ENCODE assay signal across 10 cellular contexts in genomic region chr6:98944598-98945011, GRCh38. TPM values are rescaled to one million over a fixed set of nuclear protein-coding genes. Genes with fewer than 3 reads are reported as not detected.
DNase-seq lines count a peak whose midpoint lies in the region; ATAC-seq and TF ChIP-seq lines count a peak whose summit lies in the region.
"Had no signal": no experiment of that assay in that cellular context is flagged by ENCODE, and none has a peak within 500 bp of the region (broad histone marks: within the 10 kb centered on the region; RNA-seq: fewer than 3 reads in every experiment).

No MANE protein-coding gene starts in this region.

- H3K27ac ChIP-seq in upper lobe of right lung (no peak overlapping the region), esophagus muscularis mucosa (replicated peaks in 1 of 4) (no peak overlapping the region)
- H3K27ac ChIP-seq: epithelial cell of prostate had no signal

- TF ChIP-seq EP300 in esophagus muscularis mucosa (IDR thresholded peaks at IDR 0.05) = no peak

- H3K27me3 ChIP-seq in upper lobe of right lung (no peaks in the 10 kb centered on the region), esophagus muscularis mucosa (no peaks in the 10 kb centered on the region)

- no peak for TF ChIP-seq POLR2A in esophagus muscularis mucosa (IDR thresholded peaks at IDR 0.05; ENCODE audit: low read depth)

- H3K36me3 ChIP-seq in upper lobe of right lung (no peaks in the 10 kb centered on the region), esophagus muscularis mucosa (no peaks in the 10 kb centered on the region)

- H3K9me3 ChIP-seq in upper lobe of right lung = no peaks in the 10 kb centered on the region
- peaks cover 0 to 11% (median 3%) of the 10 kb centered on the region in 4 donors for H3K9me3 ChIP-seq in esophagus muscularis mucosa

- DNase-seq in GM03348 (ENCODE audit: low spot score) = peak; percentile 16
- DNase-seq in NCI-H526 treated with DMSO at 0.1 percent for 48 hours (lab: John Stamatoyannopoulos, UW) = peak; percentile 6
- peak; percentile 37 for DNase-seq in dedifferentiated amniotic fluid mesenchymal stem cell (ENCODE audit: extremely low spot score)
- peak; percentile 31 for DNase-seq in skeletal muscle cell (ENCODE audit: low read depth)
- DNase-seq in upper lobe of right lung = no peak
- no peak for DNase-seq in esophagus muscularis mucosa (ENCODE audit: extremely low spot score)
- DNase-seq: left colon had no signal

- H3K4me3 ChIP-seq in skeletal muscle cell (ENCODE audit: low read depth, low read length) (no peak overlapping the region), upper lobe of right lung (no peak overlapping the region), esophagus muscularis mucosa (no peak overlapping the region)

- 53% methylated on average over 2 of the region's 2 CpGs for WGBS in esophagus muscularis mucosa

- no peak for TF ChIP-seq CTCF in upper lobe of right lung (IDR thresholded peaks at IDR 0.05)
- no peak for TF ChIP-seq CTCF in esophagus muscularis mucosa (IDR thresholded peaks at IDR 0.05)

- intact Hi-C loops in upper lobe of right lung (cut with DNase I) = no loop called here
- intact Hi-C loops in esophagus muscularis mucosa (cut with DNase I) = no loop called here

- H3K4me1 ChIP-seq in upper lobe of right lung = peaks cover 27% of the 10 kb centered on the region
- H3K4me1 ChIP-seq in esophagus muscularis mucosa = peaks cover 7 to 33% (median 32%) of the 10 kb centered on the region in 4 donors

- no peak for ATAC-seq in upper lobe of right lung
- ATAC-seq in GM21825 (IDR thresholded peaks at IDR 0.05; ENCODE audit: unreplicated experiment) = no peak
- no peak for ATAC-seq in GM19023 (IDR thresholded peaks at IDR 0.05; ENCODE audit: unreplicated experiment)
- ATAC-seq: left colon had no signal

RNA-seq across cellular contexts. Expression of gene FBXL4, which starts 3.1 kb away (rescaled TPM):
- total RNA-seq in upper lobe of right lung (18.5 TPM), esophagus muscularis mucosa (10 to 100 TPM; 11.8 to 17.8 (median 15.6) TPM)

Comparison
In these comparisons a context has a peak if more than half of its experiments do, and no peak if none do; other contexts are left out.
1. DNase-seq: peak in GM03348 (single experiment), NCI-H526 treated with DMSO at 0.1 percent for 48 hours (single experiment), dedifferentiated amniotic fluid mesenchymal stem cell (single experiment) and skeletal muscle cell (single experiment); none in upper lobe of right lung (single experiment) and esophagus muscularis mucosa (single experiment).